In genomic region chr3:59717679-59718205, GRCh38 we compare ENCODE assay signal across 16 cellular contexts.
"Had no signal": no experiment of that assay in that cellular context is flagged by ENCODE, and none has a peak within 500 bp of the region (broad histone marks: within the 10 kb centered on the region; RNA-seq: fewer than 3 reads in every experiment).

No MANE protein-coding gene starts in this region.

- H3K27me3 ChIP-seq: colonic mucosa, neutrophil, right atrium auricular region, tibial nerve, vagina had no signal

- H3K4me1 ChIP-seq: colonic mucosa, heart right ventricle, right atrium auricular region, tibial nerve, vagina had no signal

- H3K27ac ChIP-seq: colonic mucosa, heart right ventricle, neutrophil, right atrium auricular region, skin epidermis, tibial nerve, vagina, VCaP had no signal

- H3K4me3 ChIP-seq: colonic mucosa, heart right ventricle, lung, right atrium auricular region, skin epidermis, tibial nerve, vagina had no signal

- H3K27ac Mint-ChIP-seq: activated naive CD4-positive, alpha-beta T cell treated with anti-CD3 and anti-CD28 coated beads, Interleukin-2, amount 10 ng/mL, durations not matched to agents 7 days and 5 days; activated T-helper 17 cell treated with anti-CD3 and anti-CD28 coated beads, Interleukin-2, amount 50 U/mL, for 72 hours had no signal

- H3K9me3 ChIP-seq: colonic mucosa, neutrophil, right atrium auricular region, tibial nerve, vagina had no signal

- H3K4me1 Mint-ChIP-seq: activated naive CD4-positive, alpha-beta T cell treated with anti-CD3 and anti-CD28 coated beads, Interleukin-2, amount 10 ng/mL, durations not matched to agents 7 days and 5 days; activated T-helper 17 cell treated with anti-CD3 and anti-CD28 coated beads, Interleukin-2, amount 50 U/mL, for 72 hours; naive B cell had no signal

- H3K4me3 Mint-ChIP-seq: activated naive CD4-positive, alpha-beta T cell treated with anti-CD3 and anti-CD28 coated beads, Interleukin-2, amount 10 ng/mL, durations not matched to agents 7 days and 5 days; activated T-helper 17 cell treated with anti-CD3 and anti-CD28 coated beads, Interleukin-2, amount 50 U/mL, for 72 hours; naive B cell had no signal

- FAIRE-seq: frontal cortex had no signal

- H3K36me3 ChIP-seq: colonic mucosa, heart right ventricle, neutrophil, right atrium auricular region, tibial nerve, vagina had no signal

- DNase-seq: activated CD4-positive, alpha-beta T cell treated with anti-CD3 and anti-CD28 coated beads for 4 hours; activated naive CD4-positive, alpha-beta T cell treated with anti-CD3 and anti-CD28 coated beads, Interleukin-2, amount 10 ng/mL, durations not matched to agents 7 days and 5 days; colonic mucosa; effector CD4-positive, alpha-beta T cell; heart right ventricle; naive B cell; T1000 had no signal
